In genomic region chr11:64526795-64527194, GRCh38 we compare ENCODE assay signal across 1 cellular context.
TF ChIP-seq lines count a peak whose summit lies in the region.

No MANE protein-coding gene starts in this region.

TF ChIP-seq in K562, 482 proteins besides CTCF, POLR2A, EP300 and RAD21 (continued from another document):
- no peak for TF ChIP-seq RERE (CRISPR knock-in tag; IDR thresholded peaks at IDR 0.05; ENCODE audit: borderline replicate concordance)
